1 cellular context compared by ENCODE assay signal in genomic region chr1:116634386-116634785, GRCh38. TPM values are rescaled to one million over a fixed set of nuclear protein-coding genes. Genes with fewer than 3 reads are reported as not detected.
"Had no signal": no experiment of that assay in that cellular context is flagged by ENCODE, and none has a peak within 500 bp of the region (broad histone marks: within the 10 kb centered on the region; RNA-seq: fewer than 3 reads in every experiment).

No MANE protein-coding gene starts in this region.

RNA-seq across cellular contexts. Expression of gene IGSF3, which starts 33.1 kb away (rescaled TPM):
- total RNA-seq: HFFc6 had no signal
